ENCODE assay signal across 24 cellular contexts in the genomic region with DNA sequence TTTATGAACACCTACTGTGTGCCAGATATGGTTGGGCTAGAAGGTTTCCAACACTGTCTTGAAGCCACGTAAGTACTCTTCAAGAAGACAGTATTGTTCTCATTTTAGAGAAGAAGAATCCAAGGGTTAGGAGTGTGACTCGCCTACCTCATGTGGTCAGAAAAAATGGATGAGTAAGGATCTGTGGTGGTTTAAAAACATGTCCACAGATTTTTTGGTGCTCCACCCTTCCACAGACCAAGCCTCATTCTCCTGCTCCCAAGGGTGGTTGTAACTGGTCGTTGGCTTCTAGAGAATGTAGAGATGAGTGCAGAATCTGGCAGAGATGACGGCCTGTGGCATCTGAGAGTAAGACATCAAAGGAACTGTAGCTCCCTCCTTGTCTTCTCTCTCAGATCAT. TPM values are rescaled to one million over a fixed set of nuclear protein-coding genes. Genes with fewer than 3 reads are reported as not detected.
A peak's percentile ranks its signal among the peaks of the same experiment; 100 is the strongest.
DNase-seq lines count a peak whose midpoint lies in the region; ATAC-seq, FAIRE-seq and TF ChIP-seq lines count a peak whose summit lies in the region.
"Had no signal": no experiment of that assay in that cellular context is flagged by ENCODE, and none has a peak within 500 bp of the region (broad histone marks: within the 10 kb centered on the region; RNA-seq: fewer than 3 reads in every experiment).

No MANE protein-coding gene starts in this region.

- no peak overlapping the region for H2BK5ac ChIP-seq in IMR-90 (ENCODE audit: low read depth, low read length, poor library complexity, severe bottlenecking)

- no peak overlapping the region for H3K4ac ChIP-seq in IMR-90 (ENCODE audit: low read depth, low read length)

- H4K91ac ChIP-seq in IMR-90 (ENCODE audit: insufficient read depth, low read depth, low read length): no peak overlapping the region

- H3K4me2 ChIP-seq in IMR-90 (ENCODE audit: low read depth, low read length) (no peak overlapping the region), astrocyte (ENCODE audit: low read length) (no peak overlapping the region), keratinocyte (ENCODE audit: control insufficient read depth, extremely low read depth, insufficient read depth, low read depth, low read length) (peak overlapping the region; percentile 28)
- H3K4me2 ChIP-seq: neural progenitor cell, PC-9 had no signal

- no peaks in the 10 kb centered on the region for H3K36me3 Mint-ChIP-seq in astrocyte (ENCODE audit: low read depth, unreplicated experiment)
- H3K36me3 Mint-ChIP-seq: activated naive CD4-positive, alpha-beta T cell treated with anti-CD3 and anti-CD28 coated beads, Interleukin-2, amount 50 U/mL, for 72 hours; neural progenitor cell had no signal

- H2BK15ac ChIP-seq in IMR-90 (ENCODE audit: low read depth, low read length): no peak overlapping the region

- ATAC-seq in IMR-90 (ENCODE audit: low read depth) (no peak), gastrocnemius medialis (no peak)
- ATAC-seq: body of pancreas, gastroesophageal sphincter, left colon had no signal

- peaks cover 20% of the 10 kb centered on the region for H3K4me1 Mint-ChIP-seq in astrocyte (ENCODE audit: low read depth, unreplicated experiment)
- H3K4me1 Mint-ChIP-seq: activated B cell treated with CpG ODN at 0.5 μM for 24 hours had no signal

- H2AK5ac ChIP-seq in IMR-90 (ENCODE audit: low read depth, low read length): no peak overlapping the region

- H3K4me3 ChIP-seq in IMR-90 (ENCODE audit: insufficient read depth, low read depth, low read length) (no peak overlapping the region), astrocyte (ENCODE audit: insufficient read depth, low read depth, low read length) (no peak overlapping the region), keratinocyte (ENCODE audit: control insufficient read depth in 2 of 3, extremely low read depth in 1 of 3, insufficient read depth in 2 of 3, low read depth in 1 of 3, low read length in 3 of 3) (no peak overlapping the region), right atrium auricular region (no peak overlapping the region), gastrocnemius medialis (no peak overlapping the region)
- H3K4me3 ChIP-seq: body of pancreas, gastroesophageal sphincter, neural progenitor cell, PC-9, spleen, uterus had no signal

- CTCF ChIA-PET in IMR-90 (lab: Yijun Ruan, JAX): no interaction called here

- H3K9ac ChIP-seq in IMR-90 (ENCODE audit: low read depth, low read length) (no peak overlapping the region), astrocyte (ENCODE audit: low read length) (no peak overlapping the region), keratinocyte (ENCODE audit: control insufficient read depth, extremely low read depth, insufficient read depth, low read length) (no peak overlapping the region)
- H3K9ac ChIP-seq: neural progenitor cell had no signal

- no peak for TF ChIP-seq RAD21 in IMR-90 (IDR thresholded peaks at IDR 0.05; ENCODE audit: low read length)

- H3K36me3 ChIP-seq in IMR-90 (ENCODE audit: control insufficient read depth, insufficient read depth, low read length) (no peaks in the 10 kb centered on the region), astrocyte (ENCODE audit: insufficient read depth, low read length) (no peaks in the 10 kb centered on the region), keratinocyte (ENCODE audit: control insufficient read depth in 2 of 2, extremely low read depth in 1 of 2, insufficient read depth in 2 of 2, low read length in 2 of 2) (no peaks in the 10 kb centered on the region), right atrium auricular region (no peaks in the 10 kb centered on the region), gastrocnemius medialis (no peaks in the 10 kb centered on the region)
- H3K36me3 ChIP-seq: neural progenitor cell, uterus had no signal

- H3K27me3 Mint-ChIP-seq in astrocyte (ENCODE audit: low read depth, unreplicated experiment): peaks cover 1% of the 10 kb centered on the region
- H3K27me3 Mint-ChIP-seq: activated B cell treated with CpG ODN at 0.5 μM for 24 hours; activated CD4-positive, alpha-beta memory T cell treated with anti-CD3 and anti-CD28 coated beads, Interleukin-2, amount 10 ng/mL, durations not matched to agents 7 days and 5 days; CD4-positive, CD25-positive, alpha-beta regulatory T cell had no signal

- no peaks in the 10 kb centered on the region for H3K9me3 Mint-ChIP-seq in astrocyte (ENCODE audit: unreplicated experiment)
- H3K9me3 Mint-ChIP-seq: activated B cell treated with CpG ODN at 0.5 μM for 24 hours; activated naive CD4-positive, alpha-beta T cell treated with anti-CD3 and anti-CD28 coated beads, Interleukin-2, amount 50 U/mL, for 72 hours; CD4-positive, CD25-positive, alpha-beta regulatory T cell; neural progenitor cell had no signal

- no peak overlapping the region for H2BK120ac ChIP-seq in IMR-90 (ENCODE audit: low read depth, low read length)

- no peak for TF ChIP-seq CTCF in IMR-90 (conservative IDR thresholded peaks at IDR 0.05; ENCODE audit: low read depth, low read length)
- no peak for TF ChIP-seq CTCF in astrocyte (IDR thresholded peaks at IDR 0.05; ENCODE audit: insufficient read depth, low read depth, low read length)
- TF ChIP-seq CTCF in keratinocyte (optimal IDR thresholded peaks at IDR 0.05 in 1 of 3, IDR thresholded peaks at IDR 0.05 in 1 of 3, conservative IDR thresholded peaks at IDR 0.05 in 1 of 3; ENCODE audit: extremely low read depth in 1 of 3, insufficient read depth in 2 of 3, low read length in 3 of 3): no peak
- no peak for TF ChIP-seq CTCF in right atrium auricular region (IDR thresholded peaks at IDR 0.05)
- no peak for TF ChIP-seq CTCF in gastrocnemius medialis (IDR thresholded peaks at IDR 0.05 in 4 of 5, conservative IDR thresholded peaks at IDR 0.05 in 1 of 5)

- H3K27me3 ChIP-seq in IMR-90 (ENCODE audit: control insufficient read depth, insufficient read depth, low read length) (0 out of 2 replicates have a peak, but pooled peaks cover 2% of the 10 kb centered on the region), astrocyte (ENCODE audit: insufficient read depth, low read length) (no peaks in the 10 kb centered on the region), keratinocyte (ENCODE audit: control insufficient read depth, extremely low read depth, insufficient read depth, low read length) (no peaks in the 10 kb centered on the region), right atrium auricular region (no peaks in the 10 kb centered on the region), gastrocnemius medialis (no peaks in the 10 kb centered on the region)
- H3K27me3 ChIP-seq: body of pancreas, gastroesophageal sphincter, neural progenitor cell, spleen, uterus had no signal

- H3K79me2 ChIP-seq in astrocyte (ENCODE audit: insufficient read depth, low read length) (no peaks in the 10 kb centered on the region), keratinocyte (ENCODE audit: control insufficient read depth, insufficient read depth, low read length) (no peaks in the 10 kb centered on the region)

- POLR2A ChIA-PET in IMR-90 (lab: Charles Lee; ENCODE audit: unreplicated experiment): interaction anchor here (0.6 kb wide), 1 partner anchor 590 kb away, joined by 3 read pairs; a partner anchor contains a TSS

- no peak for TF ChIP-seq POLR2A in IMR-90 (IDR thresholded peaks at IDR 0.05; ENCODE audit: low read depth, low read length)
- no peak for TF ChIP-seq POLR2A in gastrocnemius medialis (IDR thresholded peaks at IDR 0.05)

- no peaks in the 10 kb centered on the region for H4K20me1 ChIP-seq in IMR-90 (ENCODE audit: insufficient read depth, low read length)
- H4K20me1 ChIP-seq in astrocyte (ENCODE audit: insufficient read depth, low read length): no peaks in the 10 kb centered on the region
- no peaks in the 10 kb centered on the region for H4K20me1 ChIP-seq in keratinocyte (ENCODE audit: control insufficient read depth, extremely low read depth, insufficient read depth, low read length)

- intact Hi-C loops in IMR-90 (cut with micrococcal nuclease): no loop called here
- intact Hi-C loops in cardiac septum (cut with DNase I): no loop called here
- intact Hi-C loops in gastrocnemius medialis (cut with DNase I; ENCODE audit: low total_unique reads): no loop called here

- dilution Hi-C loops in IMR-90 (cut with HindIII; ENCODE audit: low sequenced_read_pairs, unreplicated experiment): no loop called here
- dilution Hi-C loops in keratinocyte (cut with MboI; ENCODE audit: extremely low pct_ligation_motif_present, low sequenced_read_pairs): no loop called here

- no peaks in the 10 kb centered on the region for H3K79me1 ChIP-seq in IMR-90 (ENCODE audit: low read depth in 1 of 2, low read length in 2 of 2)

- H3K4me1 ChIP-seq in IMR-90 (ENCODE audit: control insufficient read depth, insufficient read depth, low read length) (no peaks in the 10 kb centered on the region), astrocyte (ENCODE audit: insufficient read depth, low read length) (peaks cover 8% of the 10 kb centered on the region), keratinocyte (ENCODE audit: control insufficient read depth, extremely low read depth, insufficient read depth, low read length) (peaks cover 28% of the 10 kb centered on the region), right atrium auricular region (peaks cover 0 to 4% of the 10 kb centered on the region in 2 donors), gastrocnemius medialis (peaks cover 5 to 17% of the 10 kb centered on the region in 2 donors)
- H3K4me1 ChIP-seq: body of pancreas, neural progenitor cell, uterus had no signal

- no peak overlapping the region for H4K5ac ChIP-seq in IMR-90 (ENCODE audit: low read depth, low read length)

- no CpG with 5 or more reads among the region's 4 CpGs for WGBS in IMR-90 (ENCODE audit: extremely low coverage in 2 of 2, insufficient read length in 1 of 2), 2 experiments

- no peak overlapping the region for H4K8ac ChIP-seq in IMR-90 (ENCODE audit: low read depth in 2 of 2, low read length in 2 of 2)

- no peak overlapping the region for H3K14ac ChIP-seq in IMR-90 (replicated peaks; ENCODE audit: low read depth, low read length)

- 0 out of 2 replicates have a peak, but pooled peaks cover 5% of the 10 kb centered on the region for H3K9me1 ChIP-seq in IMR-90 (ENCODE audit: insufficient read depth, low read length)
- H3K9me1 ChIP-seq in keratinocyte (ENCODE audit: control insufficient read depth, extremely low read depth, insufficient read depth, low read length): no peaks in the 10 kb centered on the region

- DNase-seq in AG20443 (ENCODE audit: low spot score) (peak; percentile 83), IMR-90 (peak; percentile 53), astrocyte (ENCODE audit: low read depth) (peak; percentile 60), keratinocyte (ENCODE audit: low read depth, low spot score) (peak; percentile 48), NCI-H748 (lab: John Stamatoyannopoulos, UW; ENCODE audit: unreplicated experiment) (no peak), cardiac septum (ENCODE audit: low spot score) (no peak), right atrium auricular region (ENCODE audit: low spot score) (no peak), gastrocnemius medialis (no peak)
- DNase-seq: activated B cell treated with CpG ODN at 0.5 μM for 24 hours; activated CD4-positive, alpha-beta memory T cell treated with anti-CD3 and anti-CD28 coated beads, Interleukin-2, amount 10 ng/mL, durations not matched to agents 7 days and 5 days; activated T-cell treated with anti-CD3 and anti-CD28 coated beads, Interleukin-2, amount 50 U/mL, for 1 hour; body of pancreas; CD4-positive, CD25-positive, alpha-beta regulatory T cell; left colon; NCI-H1436; NCI-H2171 treated with DMSO at 0.1 percent for 48 hours; NCI-H748 treated with DMSO at 0.1 percent for 48 hours; PC-9; spleen; substantia nigra; uterus had no signal

- no peak overlapping the region for H3K18ac ChIP-seq in IMR-90 (ENCODE audit: low read depth, low read length)

- H2AFZ ChIP-seq in IMR-90 (replicated peaks; ENCODE audit: low read length, poor library complexity) (no peak overlapping the region), astrocyte (ENCODE audit: low read depth, low read length) (no peak overlapping the region), keratinocyte (ENCODE audit: control insufficient read depth, low read length) (no peak overlapping the region)
- H2AFZ ChIP-seq: neural progenitor cell, PC-9 had no signal

- no peaks in the 10 kb centered on the region for H3K9me3 ChIP-seq in IMR-90 (ENCODE audit: control insufficient read depth, insufficient read depth, low read length)
- no peaks in the 10 kb centered on the region for H3K9me3 ChIP-seq in astrocyte (ENCODE audit: insufficient read depth, low read depth, low read length)
- no peaks in the 10 kb centered on the region for H3K9me3 ChIP-seq in keratinocyte (ENCODE audit: control insufficient read depth, low read depth, low read length)
- H3K9me3 ChIP-seq in right atrium auricular region: no peaks in the 10 kb centered on the region
- H3K9me3 ChIP-seq in gastrocnemius medialis: no peaks in the 10 kb centered on the region
- H3K9me3 ChIP-seq: body of pancreas, gastroesophageal sphincter, spleen, uterus had no signal

- H2BK20ac ChIP-seq in IMR-90 (ENCODE audit: low read depth, low read length): 0 out of 2 replicates have a peak overlapping the region, but pooled peaks have one; percentile 12

- H3K4me3 Mint-ChIP-seq in astrocyte (ENCODE audit: unreplicated experiment): no peak overlapping the region
- H3K4me3 Mint-ChIP-seq: activated B cell treated with CpG ODN at 0.5 μM for 24 hours; activated CD4-positive, alpha-beta memory T cell treated with anti-CD3 and anti-CD28 coated beads, Interleukin-2, amount 10 ng/mL, durations not matched to agents 7 days and 5 days; CD4-positive, CD25-positive, alpha-beta regulatory T cell; neural progenitor cell had no signal

- no peak overlapping the region for H3K56ac ChIP-seq in IMR-90 (ENCODE audit: extremely low read depth, insufficient read depth, low read length)

- no peak overlapping the region for H3K23ac ChIP-seq in IMR-90 (ENCODE audit: low read depth, low read length)

- no peak overlapping the region for H3K27ac Mint-ChIP-seq in astrocyte (ENCODE audit: unreplicated experiment)
- H3K27ac Mint-ChIP-seq: activated B cell treated with CpG ODN at 0.5 μM for 24 hours; activated CD4-positive, alpha-beta memory T cell treated with anti-CD3 and anti-CD28 coated beads, Interleukin-2, amount 10 ng/mL, durations not matched to agents 7 days and 5 days; neural progenitor cell had no signal

- in situ Hi-C loops in IMR-90 (cut with MboI; ENCODE audit: low sequenced_read_pairs): no loop called here
- in situ Hi-C loops in gastrocnemius medialis (cut with MboI; ENCODE audit: low sequenced_read_pairs in 4 of 4): no loop called here

- H2AK9ac ChIP-seq in IMR-90 (replicated peaks; ENCODE audit: low read depth, low read length, poor library complexity): no peak overlapping the region

- FAIRE-seq in astrocyte (lab: Jason Lieb, UNC) (no peak), keratinocyte (lab: Jason Lieb, UNC) (peak; percentile 70)

- H3K27ac ChIP-seq in IMR-90 (ENCODE audit: insufficient read depth, low read length): no peak overlapping the region
- H3K27ac ChIP-seq in astrocyte (ENCODE audit: low read depth, low read length): no peak overlapping the region
- peak overlapping the region; percentile 38 for H3K27ac ChIP-seq in keratinocyte (ENCODE audit: control insufficient read depth, insufficient read depth, low read length)
- no peak overlapping the region for H3K27ac ChIP-seq in right atrium auricular region
- H3K27ac ChIP-seq in gastrocnemius medialis: no peak overlapping the region
- H3K27ac ChIP-seq: body of pancreas, gastroesophageal sphincter, neural progenitor cell, PC-9, spleen, uterus had no signal

- no TSS peak for BruUV-seq in IMR-90 (replicated peaks; lab: Mats Ljungman, UMichigan)

RNA-seq across cellular contexts. Expression of a gene that starts 30.3 kb away (rescaled TPM):
- total RNA-seq in IMR-90 (2012; rRNA removed) (16.1 and 18.1 TPM in 2 replicates), astrocyte (42.1 TPM in 2 replicates), cardiac septum (64.9 TPM), right atrium auricular region (10 to 100 TPM; 45.5 to 57.3 TPM), gastrocnemius medialis (10 to 100 TPM; 35.0 to 78.7 (median 36.8) TPM)
- polyA plus RNA-seq in IMR-90 (2012; rRNA removed) (35.3 and 42.6 TPM in 2 replicates), keratinocyte (15.1 to 42.2 TPM (median 21.4 TPM) in 3 replicates)
- polyA plus RNA-seq in IMR-90 (2012; cell fraction: cytosol; rRNA removed): 26.9 and 28.3 TPM in 2 replicates
- polyA plus RNA-seq in IMR-90 (2012; cell fraction: nucleus; rRNA removed; ENCODE audit: low replicate concordance): 30.5 and 31.5 TPM in 2 replicates
- 15.9 TPM for polyA plus RNA-seq in keratinocyte (2011; ENCODE audit: low read depth)
- 36.9 and 45.8 TPM in 2 replicates for polyA plus RNA-seq in keratinocyte (2011; cell fraction: cytosol; rRNA removed)
- 22.8 and 32.2 TPM in 2 replicates for polyA plus RNA-seq in keratinocyte (2011; cell fraction: nucleus; rRNA removed)
- polyA plus RNA-seq in keratinocyte (2012; ENCODE audit: low replicate concordance): 15.3 and 31.8 TPM in 2 replicates
- 53.7 to 71.5 TPM (median 57.7 TPM) in 3 replicates for polyA minus RNA-seq in keratinocyte
- 68.7 TPM for polyA minus RNA-seq in keratinocyte (2011; cell fraction: cytosol; rRNA and poly(A)+ RNA removed)
- polyA minus RNA-seq in keratinocyte (2011; cell fraction: nucleus; rRNA and poly(A)+ RNA removed): 20.9 and 50.6 TPM in 2 replicates

Comparison
In these comparisons a context has a peak if more than half of its experiments do, and no peak if none do; other contexts are left out.
1. DNase-seq: peak in AG20443 (single experiment), IMR-90 (single experiment), astrocyte (single experiment) and keratinocyte (single experiment); none in NCI-H748 (single experiment), cardiac septum (single experiment), right atrium auricular region (single experiment) and gastrocnemius medialis (0 of 2).